Comparison of ENCODE assay signal across 1 cellular context in the genomic region with DNA sequence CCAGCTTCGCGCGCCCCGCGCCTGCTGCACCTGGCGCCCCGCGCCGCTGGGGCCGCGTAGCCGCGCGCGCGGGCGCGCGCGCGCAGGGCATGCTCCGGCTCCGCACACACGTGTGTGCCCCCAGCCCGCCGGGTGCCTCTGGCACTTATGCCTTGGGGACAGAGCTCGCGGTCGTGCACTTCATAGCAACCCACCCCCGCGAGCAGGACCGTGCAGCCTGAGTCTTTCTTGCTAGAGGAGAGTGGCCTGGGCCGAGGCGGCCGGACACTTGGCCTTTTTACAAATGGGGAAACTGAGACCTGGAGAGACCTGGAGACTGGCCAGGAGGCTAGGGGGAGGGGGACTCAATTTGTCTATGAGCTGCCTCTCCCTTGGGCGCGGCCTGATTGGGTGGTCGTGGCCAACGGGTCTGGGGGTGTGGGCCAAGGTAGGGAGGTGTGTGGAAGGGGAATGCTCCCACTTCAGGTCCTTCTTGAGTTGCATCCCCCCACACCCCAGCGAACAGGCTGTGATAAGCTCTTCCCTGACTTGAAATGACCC.
A peak's percentile ranks its signal among the peaks of the same experiment; 100 is the strongest.
TF ChIP-seq lines count a peak whose summit lies in the region.

No MANE protein-coding gene starts in this region.

TF ChIP-seq in Ishikawa, 13 proteins besides CTCF, POLR2A, EP300 and RAD21 (continued from another document):
- TF ChIP-seq, protein P1, sequence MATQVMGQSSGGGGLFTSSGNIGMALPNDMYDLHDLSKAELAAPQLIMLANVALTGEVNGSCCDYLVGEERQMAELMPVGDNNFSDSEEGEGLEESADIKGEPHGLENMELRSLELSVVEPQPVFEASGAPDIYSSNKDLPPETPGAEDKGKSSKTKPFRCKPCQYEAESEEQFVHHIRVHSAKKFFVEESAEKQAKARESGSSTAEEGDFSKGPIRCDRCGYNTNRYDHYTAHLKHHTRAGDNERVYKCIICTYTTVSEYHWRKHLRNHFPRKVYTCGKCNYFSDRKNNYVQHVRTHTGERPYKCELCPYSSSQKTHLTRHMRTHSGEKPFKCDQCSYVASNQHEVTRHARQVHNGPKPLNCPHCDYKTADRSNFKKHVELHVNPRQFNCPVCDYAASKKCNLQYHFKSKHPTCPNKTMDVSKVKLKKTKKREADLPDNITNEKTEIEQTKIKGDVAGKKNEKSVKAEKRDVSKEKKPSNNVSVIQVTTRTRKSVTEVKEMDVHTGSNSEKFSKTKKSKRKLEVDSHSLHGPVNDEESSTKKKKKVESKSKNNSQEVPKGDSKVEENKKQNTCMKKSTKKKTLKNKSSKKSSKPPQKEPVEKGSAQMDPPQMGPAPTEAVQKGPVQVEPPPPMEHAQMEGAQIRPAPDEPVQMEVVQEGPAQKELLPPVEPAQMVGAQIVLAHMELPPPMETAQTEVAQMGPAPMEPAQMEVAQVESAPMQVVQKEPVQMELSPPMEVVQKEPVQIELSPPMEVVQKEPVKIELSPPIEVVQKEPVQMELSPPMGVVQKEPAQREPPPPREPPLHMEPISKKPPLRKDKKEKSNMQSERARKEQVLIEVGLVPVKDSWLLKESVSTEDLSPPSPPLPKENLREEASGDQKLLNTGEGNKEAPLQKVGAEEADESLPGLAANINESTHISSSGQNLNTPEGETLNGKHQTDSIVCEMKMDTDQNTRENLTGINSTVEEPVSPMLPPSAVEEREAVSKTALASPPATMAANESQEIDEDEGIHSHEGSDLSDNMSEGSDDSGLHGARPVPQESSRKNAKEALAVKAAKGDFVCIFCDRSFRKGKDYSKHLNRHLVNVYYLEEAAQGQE (IDR thresholded peaks at IDR 0.05; ENCODE audit: low read depth) = no peak
- TF ChIP-seq YY1 (IDR thresholded peaks at IDR 0.05; ENCODE audit: low read depth) (no peak), TEAD4 (IDR thresholded peaks at IDR 0.05) (no peak), USF1 (IDR thresholded peaks at IDR 0.05) (no peak), CEBPB (IDR thresholded peaks at IDR 0.05) (no peak), NFIC (IDR thresholded peaks at IDR 0.05) (no peak), ZBTB7A (IDR thresholded peaks at IDR 0.05; ENCODE audit: low read depth) (0 out of 2 replicates have a peak, but pooled peaks have one; percentile 31)
